ENCODE assay signal across 1 cellular context in genomic region chr16:10972956-10973464, GRCh38.
TF ChIP-seq lines count a peak whose summit lies in the region.

No MANE protein-coding gene starts in this region.

TF ChIP-seq in K562, 482 proteins besides CTCF, POLR2A, EP300 and RAD21:
- TF ChIP-seq TFAP4 (CRISPR knock-in tag; IDR thresholded peaks at IDR 0.05; ENCODE audit: borderline replicate concordance) (0 out of 2 replicates have a peak, but pooled peaks have one; percentile 16), CXXC5 (CRISPR knock-in tag; IDR thresholded peaks at IDR 0.05) (0 out of 2 replicates have a peak, but pooled peaks have one; percentile 8), L3MBTL2 (IDR thresholded peaks at IDR 0.05) (peak; percentile 66), ELF2 (CRISPR knock-in tag; IDR thresholded peaks at IDR 0.05) (no peak), SPI1 (IDR thresholded peaks at IDR 0.05; ENCODE audit: borderline replicate concordance, low read depth, low read length) (0 out of 2 replicates have a peak, but pooled peaks have one; percentile 12), ZNF197 (CRISPR knock-in tag; IDR thresholded peaks at IDR 0.05; ENCODE audit: low read depth) (peak; percentile 8; the same call in 1 of the 2 replicates), SIRT6 (IDR thresholded peaks at IDR 0.05; ENCODE audit: low read depth, low read length) (no peak), BACH1 (tag; IDR thresholded peaks at IDR 0.05) (no peak), KAT7 (CRISPR knock-in tag; IDR thresholded peaks at IDR 0.05; ENCODE audit: borderline replicate concordance) (0 out of 2 replicates have a peak, but pooled peaks have one; percentile 46), SMAD4 (CRISPR knock-in tag; conservative IDR thresholded peaks at IDR 0.05) (no peak), DMBX1 (CRISPR knock-in tag; IDR thresholded peaks at IDR 0.05; ENCODE audit: borderline replicate concordance) (peak; percentile 12; the same call in 1 of the 2 replicates), NONO (IDR thresholded peaks at IDR 0.05; ENCODE audit: low read depth in 2 of 2, low read length in 1 of 2) (no peak), ZNF41 (CRISPR knock-in tag; conservative IDR thresholded peaks at IDR 0.05) (no peak), MEF2D (tag; conservative IDR thresholded peaks at IDR 0.05; ENCODE audit: low read depth) (peak; percentile 43; the same call in 1 of the 2 replicates), ZNF740 (CRISPR knock-in tag; IDR thresholded peaks at IDR 0.05) (no peak), ZNF740 (tag; IDR thresholded peaks at IDR 0.05) (no peak), ZNF699 (CRISPR knock-in tag; IDR thresholded peaks at IDR 0.05; ENCODE audit: insufficient replicate concordance) (no peak), ZNF512 (tag; IDR thresholded peaks at IDR 0.05) (0 out of 2 replicates have a peak, but pooled peaks have one; percentile 5), NR4A1 (CRISPR knock-in tag; IDR thresholded peaks at IDR 0.05) (no peak), NR4A1 (tag; IDR thresholded peaks at IDR 0.05) (peak; percentile 25; the same call in 1 of the 2 replicates), ZNF583 (CRISPR knock-in tag; IDR thresholded peaks at IDR 0.05) (0 out of 2 replicates have a peak, but pooled peaks have one; percentile 13), HDAC6 (IDR thresholded peaks at IDR 0.05; ENCODE audit: low read depth, low read length) (no peak), MED1 (CRISPR knock-in tag; IDR thresholded peaks at IDR 0.05; ENCODE audit: borderline replicate concordance) (no peak), SNIP1 (IDR thresholded peaks at IDR 0.05; ENCODE audit: low read depth) (no peak), ID3 (CRISPR knock-in tag; IDR thresholded peaks at IDR 0.05) (no peak), ID3 (tag; IDR thresholded peaks at IDR 0.05) (peak; percentile 66; the same call in 1 of the 2 replicates), GABPB2 (CRISPR knock-in tag; conservative IDR thresholded peaks at IDR 0.05) (no peak)
